In the genomic region with DNA sequence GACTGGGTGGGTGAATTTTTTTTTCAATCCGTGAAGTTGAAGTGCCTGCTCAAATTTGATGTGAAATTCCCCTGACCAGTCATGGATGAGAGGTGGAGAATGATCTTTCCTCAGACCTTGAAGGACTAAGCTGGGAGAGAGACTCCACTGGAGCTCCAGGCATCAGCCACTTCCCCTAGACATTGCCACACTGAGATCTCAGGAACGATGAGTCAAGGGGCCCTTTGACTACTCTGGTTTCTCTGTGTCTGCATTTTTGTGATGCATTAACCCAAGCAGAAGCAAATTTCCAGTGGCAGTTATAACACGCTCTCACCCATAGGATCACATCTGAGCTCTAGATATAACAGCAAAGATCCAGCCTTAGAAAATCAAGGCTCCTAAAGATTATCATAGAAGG, we compare ENCODE assay signal across 15 cellular contexts.
"Had no signal": no experiment of that assay in that cellular context is flagged by ENCODE, and none has a peak within 500 bp of the region (broad histone marks: within the 10 kb centered on the region; RNA-seq: fewer than 3 reads in every experiment).

No MANE protein-coding gene starts in this region.

- H3K4me1 Mint-ChIP-seq: activated CD4-positive, alpha-beta T cell treated with anti-CD3 and anti-CD28 coated beads, Interleukin-2, amount 10 ng/mL, durations not matched to agents 7 days and 5 days; activated naive CD8-positive, alpha-beta T cell treated with anti-CD3 and anti-CD28 coated beads for 36 hours had no signal

- H3K4me3 ChIP-seq: gastrocnemius medialis, heart right ventricle had no signal

- ATAC-seq: gastrocnemius medialis; heart right ventricle; left lobe of liver; natural killer cell treated with Interleukin-12 subunit alpha and Interleukin-12 subunit beta and Interleukin-15 and Interleukin-18, amount 100 ng/mL, for 72 hours had no signal

- H3K27ac ChIP-seq: gastrocnemius medialis, heart right ventricle had no signal

- H3K4me1 ChIP-seq: gastrocnemius medialis, heart right ventricle had no signal

- H3K27me3 ChIP-seq: gastrocnemius medialis had no signal

- H3K9me3 ChIP-seq: gastrocnemius medialis had no signal

- H3K36me3 ChIP-seq: gastrocnemius medialis, heart right ventricle had no signal

- H3K36me3 Mint-ChIP-seq: activated naive CD8-positive, alpha-beta T cell treated with anti-CD3 and anti-CD28 coated beads for 36 hours; natural killer cell treated with Interleukin-12 subunit alpha and Interleukin-12 subunit beta and Interleukin-15 and Interleukin-18, amount 100 ng/mL, for 72 hours had no signal

- DNase-seq: activated CD4-positive, alpha-beta T cell treated with anti-CD3 and anti-CD28 coated beads, Interleukin-2, amount 10 ng/mL, durations not matched to agents 7 days and 5 days; activated CD4-positive, CD25-positive, alpha-beta regulatory T cell; activated CD8-positive, alpha-beta memory T cell treated with anti-CD3 and anti-CD28 coated beads, Interleukin-2, amount 50 U/mL, for 48 hours; activated gamma-delta T cell treated with Interleukin-2 at 50 U/mL for 16 hours; activated naive CD8-positive, alpha-beta T cell treated with anti-CD3 and anti-CD28 coated beads for 36 hours; gastrocnemius medialis; heart right ventricle; nucleus accumbens; posterior cingulate gyrus; stimulated activated CD4-positive, alpha-beta T cell treated with anti-CD3 and anti-CD28 coated beads, Interleukin-15, amount 100 ng/mL, for 24 hours; stimulated activated CD4-positive, alpha-beta T cell treated with anti-CD3 and anti-CD28 coated beads, Interleukin-4, amount 100 ng/mL, for 24 hours; stimulated activated naive CD4-positive, alpha-beta T cell treated with Interleukin-2 at 50 U/mL for 16 hours; trophoblast cell had no signal

- H3K27ac Mint-ChIP-seq: activated CD4-positive, alpha-beta T cell treated with anti-CD3 and anti-CD28 coated beads, Interleukin-2, amount 10 ng/mL, durations not matched to agents 7 days and 5 days; activated naive CD8-positive, alpha-beta T cell treated with anti-CD3 and anti-CD28 coated beads for 36 hours; natural killer cell treated with Interleukin-12 subunit alpha and Interleukin-12 subunit beta and Interleukin-15 and Interleukin-18, amount 100 ng/mL, for 72 hours had no signal

- H3K4me3 Mint-ChIP-seq: activated CD4-positive, alpha-beta T cell treated with anti-CD3 and anti-CD28 coated beads, Interleukin-2, amount 10 ng/mL, durations not matched to agents 7 days and 5 days; activated naive CD8-positive, alpha-beta T cell treated with anti-CD3 and anti-CD28 coated beads for 36 hours; natural killer cell treated with Interleukin-12 subunit alpha and Interleukin-12 subunit beta and Interleukin-15 and Interleukin-18, amount 100 ng/mL, for 72 hours had no signal

- H3K9me3 Mint-ChIP-seq: activated CD4-positive, alpha-beta T cell treated with anti-CD3 and anti-CD28 coated beads, Interleukin-2, amount 10 ng/mL, durations not matched to agents 7 days and 5 days; activated naive CD8-positive, alpha-beta T cell treated with anti-CD3 and anti-CD28 coated beads for 36 hours had no signal
